ENCODE assay signal across 1 cellular context in genomic region chr2:218301176-218301819, GRCh38.
TF ChIP-seq lines count a peak whose summit lies in the region.

No MANE protein-coding gene starts in this region.

TF ChIP-seq in GM12878, 131 proteins besides CTCF, POLR2A, EP300 and RAD21 (continued from another document and continues in another):
- no peak for TF ChIP-seq ZBTB40 (IDR thresholded peaks at IDR 0.05; ENCODE audit: borderline replicate concordance)
- TF ChIP-seq RBBP5 (conservative IDR thresholded peaks at IDR 0.05), result no peak
- no peak for TF ChIP-seq PRDM15 (CRISPR knock-in tag; IDR thresholded peaks at IDR 0.05)
- TF ChIP-seq KLF5 (IDR thresholded peaks at IDR 0.05; ENCODE audit: partially characterized antibody), result no peak
- no peak for TF ChIP-seq CREB1 (IDR thresholded peaks at IDR 0.05; ENCODE audit: low read depth)
- peak; percentile 35; the same call in 1 of the 2 replicates for TF ChIP-seq RELB (IDR thresholded peaks at IDR 0.05; ENCODE audit: low read depth)
- TF ChIP-seq TCF3 (IDR thresholded peaks at IDR 0.05; ENCODE audit: borderline replicate concordance, insufficient read depth, low read depth, low read length), result no peak
- no peak for TF ChIP-seq BCL3 (IDR thresholded peaks at IDR 0.05; ENCODE audit: borderline replicate concordance, insufficient read depth, low read depth, low read length, poor library complexity, severe bottlenecking)
- TF ChIP-seq YBX1 (IDR thresholded peaks at IDR 0.05), result no peak
- TF ChIP-seq CHD4 (IDR thresholded peaks at IDR 0.05), result no peak
- TF ChIP-seq SP1 (IDR thresholded peaks at IDR 0.05; ENCODE audit: low read depth, low read length), result no peak
- TF ChIP-seq MXI1 (IDR thresholded peaks at IDR 0.05; ENCODE audit: low read depth, low read length), result no peak
- TF ChIP-seq STAT1 (conservative IDR thresholded peaks at IDR 0.05), result peak; percentile 94
- TF ChIP-seq SREBF2 (IDR thresholded peaks at IDR 0.05; ENCODE audit: low read length), result no peak
- no peak for TF ChIP-seq USF1 (IDR thresholded peaks at IDR 0.05; ENCODE audit: borderline replicate concordance, extremely low read length, insufficient read depth, low read depth, low read length)
- no peak for TF ChIP-seq FOS (IDR thresholded peaks at IDR 0.05; ENCODE audit: borderline replicate concordance, extremely low read depth, insufficient read length)
- no peak for TF ChIP-seq EGR1 (IDR thresholded peaks at IDR 0.05; ENCODE audit: borderline replicate concordance in 1 of 2, low read depth in 2 of 2, low read length in 2 of 2)
- TF ChIP-seq SUZ12 (IDR thresholded peaks at IDR 0.05; ENCODE audit: unreplicated experiment), result no peak
- TF ChIP-seq ZNF24 (IDR thresholded peaks at IDR 0.05), result peak; percentile 82
- no peak for TF ChIP-seq SMAD1 (IDR thresholded peaks at IDR 0.05; ENCODE audit: low read depth, partially characterized antibody)
- TF ChIP-seq TBL1XR1 (IDR thresholded peaks at IDR 0.05; ENCODE audit: low read depth, low read length), result no peak
- TF ChIP-seq NR2F1 (conservative IDR thresholded peaks at IDR 0.05), result peak; percentile 32; the same call in 1 of the 2 replicates
- no peak for TF ChIP-seq HDAC2 (IDR thresholded peaks at IDR 0.05)
- TF ChIP-seq IKZF2 (IDR thresholded peaks at IDR 0.05), result no peak
- no peak for TF ChIP-seq NFIC (IDR thresholded peaks at IDR 0.05; ENCODE audit: low read depth, low read length)
- peak; percentile 95 for TF ChIP-seq ZNF217 (IDR thresholded peaks at IDR 0.05)
- 0 out of 4 replicates have a peak, but pooled peaks of 1 of the 2 experiments have one; percentile 53 for TF ChIP-seq BHLHE40 (IDR thresholded peaks at IDR 0.05; ENCODE audit: borderline replicate concordance in 1 of 2, low read depth in 2 of 2, low read length in 1 of 2)
- peak; percentile 41; the same call in 1 of the 2 replicates for TF ChIP-seq ATF7 (IDR thresholded peaks at IDR 0.05; ENCODE audit: low read depth)
- no peak for TF ChIP-seq CEBPB (IDR thresholded peaks at IDR 0.05; ENCODE audit: borderline replicate concordance in 1 of 2, low read depth in 2 of 2, low read length in 2 of 2)
- no peak for TF ChIP-seq HSF1 (IDR thresholded peaks at IDR 0.05; ENCODE audit: low read depth, low read length)
- TF ChIP-seq POU2F2 (IDR thresholded peaks at IDR 0.05; ENCODE audit: borderline replicate concordance, low read depth, low read length), result no peak
- TF ChIP-seq MTA3 (IDR thresholded peaks at IDR 0.05; ENCODE audit: borderline replicate concordance, low read length), result no peak
- no peak for TF ChIP-seq CUX1 (IDR thresholded peaks at IDR 0.05; ENCODE audit: insufficient replicate concordance, low read depth, low read length)
- no peak for TF ChIP-seq GATAD2B (conservative IDR thresholded peaks at IDR 0.05; ENCODE audit: low read depth)
- TF ChIP-seq DPF2 (IDR thresholded peaks at IDR 0.05), result peak; percentile 21; the same call in 1 of the 2 replicates
- no peak for TF ChIP-seq ZNF622 (IDR thresholded peaks at IDR 0.05)
- TF ChIP-seq SPI1 (IDR thresholded peaks at IDR 0.05; ENCODE audit: borderline replicate concordance, insufficient read depth, low read depth, low read length), result no peak
- no peak for TF ChIP-seq FOXK2 (IDR thresholded peaks at IDR 0.05)
- no peak for TF ChIP-seq TCF7 (IDR thresholded peaks at IDR 0.05; ENCODE audit: borderline replicate concordance)
- peak; percentile 76 for TF ChIP-seq SKIL (IDR thresholded peaks at IDR 0.05; ENCODE audit: low read depth, poor library complexity, severe bottlenecking)
- TF ChIP-seq LARP7 (IDR thresholded peaks at IDR 0.05), result no peak
